In genomic region chr21:26961704-26962103, GRCh38 we compare ENCODE assay signal across 11 cellular contexts. TPM values are rescaled to one million over a fixed set of nuclear protein-coding genes. Genes with fewer than 3 reads are reported as not detected.
A peak's percentile ranks its signal among the peaks of the same experiment; 100 is the strongest.
DNase-seq lines count a peak whose midpoint lies in the region; ATAC-seq and TF ChIP-seq lines count a peak whose summit lies in the region.
"Had no signal": no experiment of that assay in that cellular context is flagged by ENCODE, and none has a peak within 500 bp of the region (broad histone marks: within the 10 kb centered on the region; RNA-seq: fewer than 3 reads in every experiment).

No MANE protein-coding gene starts in this region.

- CTCF ChIA-PET in MCF 10A (lab: Yijun Ruan, JAX), result interaction anchor here (0.9 to 1.3 kb wide), 2 partner anchors 13 to 26 kb away, joined by 3 to 4 read pairs; no protein-coding TSS in a partner anchor

- no peaks in the 10 kb centered on the region for H3K4me1 Mint-ChIP-seq in MCF 10A (ENCODE audit: insufficient read depth, unreplicated experiment)
- peaks cover 25% of the 10 kb centered on the region for H3K4me1 Mint-ChIP-seq in nephron
- no peaks in the 10 kb centered on the region for H3K4me1 Mint-ChIP-seq in immature natural killer cell

- no peaks in the 10 kb centered on the region for H3K36me3 Mint-ChIP-seq in MCF 10A (ENCODE audit: insufficient read depth, unreplicated experiment)
- H3K36me3 Mint-ChIP-seq in nephron (ENCODE audit: low read depth), result peaks cover 20% of the 10 kb centered on the region
- H3K36me3 Mint-ChIP-seq in immature natural killer cell, result no peaks in the 10 kb centered on the region
- H3K36me3 Mint-ChIP-seq: naive thymus-derived CD4-positive, alpha-beta T cell had no signal

- ATAC-seq in HG03280 (IDR thresholded peaks at IDR 0.05; ENCODE audit: unreplicated experiment), result no peak
- ATAC-seq in HG03378 (IDR thresholded peaks at IDR 0.05; ENCODE audit: unreplicated experiment), result no peak
- ATAC-seq: naive thymus-derived CD4-positive, alpha-beta T cell had no signal

- no TSS peak for BruUV-seq in MCF 10A (replicated peaks; lab: Mats Ljungman, UMichigan)

- TF ChIP-seq CTCF in LNCaP clone FGC (IDR thresholded peaks at IDR 0.05; ENCODE audit: control insufficient read depth, extremely low read depth, insufficient read depth), result peak; percentile 27; the same call in 1 of the 2 replicates
- no peak for TF ChIP-seq CTCF in MCF 10A (IDR thresholded peaks at IDR 0.05; ENCODE audit: unreplicated experiment)
- peak; percentile 19 to 33 (median 32) for TF ChIP-seq CTCF in nephron (IDR thresholded peaks at IDR 0.05; ENCODE audit: unreplicated experiment in 3 of 3)

- H3K9me3 Mint-ChIP-seq in MCF 10A (ENCODE audit: unreplicated experiment) (no peaks in the 10 kb centered on the region), nephron (no peaks in the 10 kb centered on the region), immature natural killer cell (no peaks in the 10 kb centered on the region)

- H3K27ac Mint-ChIP-seq in MCF 10A (ENCODE audit: low read depth, unreplicated experiment) (no peak overlapping the region), nephron (peak overlapping the region in 2 of 3 experiments; percentile 29 to 37), immature natural killer cell (no peak overlapping the region)
- H3K27ac Mint-ChIP-seq: naive thymus-derived CD4-positive, alpha-beta T cell had no signal

- H3K4me3 ChIP-seq in LNCaP clone FGC (ENCODE audit: low read depth, low read length), result no peak overlapping the region
- H3K4me3 ChIP-seq: tibial artery had no signal

- DNase-seq in ELR (ENCODE audit: low read depth), result peak; percentile 16
- DNase-seq in LNCaP clone FGC (ENCODE audit: low read depth), result no peak
- DNase-seq in MCF 10A (ENCODE audit: unreplicated experiment), result peak; percentile 13
- DNase-seq in immature natural killer cell, result no peak
- DNase-seq in retina, result no peak
- DNase-seq: activated CD8-positive, alpha-beta memory T cell treated with anti-CD3 and anti-CD28 coated beads for 24 hours; naive thymus-derived CD4-positive, alpha-beta T cell; tibial artery had no signal

- H3K27me3 Mint-ChIP-seq in MCF 10A (ENCODE audit: insufficient read depth, unreplicated experiment) (no peaks in the 10 kb centered on the region), nephron (ENCODE audit: low read depth) (peaks cover 5% of the 10 kb centered on the region), immature natural killer cell (ENCODE audit: low read depth in 3 of 3) (peaks cover 4 to 10% (median 8%) of the 10 kb centered on the region in 3 donors)

- intact Hi-C loops in MCF 10A (cut with micrococcal nuclease), result loop anchor here (10.0 kb wide), 1 partner anchor 743 kb away; no protein-coding TSS in a partner anchor

- H3K4me3 Mint-ChIP-seq in MCF 10A (ENCODE audit: unreplicated experiment) (no peak overlapping the region), nephron (peak overlapping the region; percentile 33 to 93 (median 93)), immature natural killer cell (no peak overlapping the region)
- H3K4me3 Mint-ChIP-seq: naive thymus-derived CD4-positive, alpha-beta T cell had no signal

- POLR2A ChIA-PET in MCF 10A (lab: Yijun Ruan, JAX), result no interaction called here

RNA-seq across cellular contexts. Expression of gene ADAMTS5, which starts 5.2 kb away (rescaled TPM):
- total RNA-seq in MCF 10A (2022), result 0.10 TPM in 1 of 2 replicates, not detected in the other
- not detected for polyA plus RNA-seq in immature natural killer cell
- polyA plus RNA-seq: naive thymus-derived CD4-positive, alpha-beta T cell had no signal

Comparison
In these comparisons a context has a peak if more than half of its experiments do, and no peak if none do; other contexts are left out.
1. DNase-seq: peak in ELR (single experiment) and MCF 10A (single experiment); none in LNCaP clone FGC (single experiment), immature natural killer cell (0 of 3) and retina (single experiment).
2. H3K27ac Mint-ChIP-seq: peak in nephron (2 of 3); none in MCF 10A (single experiment) and immature natural killer cell (0 of 6).
3. H3K4me3 Mint-ChIP-seq: peak in nephron (3 of 3); none in MCF 10A (single experiment) and immature natural killer cell (0 of 5).